In genomic region chr10:63210611-63211196, GRCh38 we compare ENCODE assay signal across 11 cellular contexts.
A peak's percentile ranks its signal among the peaks of the same experiment; 100 is the strongest.
DNase-seq lines count a peak whose midpoint lies in the region; ATAC-seq and TF ChIP-seq lines count a peak whose summit lies in the region.
"Had no signal": no experiment of that assay in that cellular context is flagged by ENCODE, and none has a peak within 500 bp of the region (broad histone marks: within the 10 kb centered on the region; RNA-seq: fewer than 3 reads in every experiment).

No MANE protein-coding gene starts in this region.

- in situ Hi-C loops in astrocyte of the spinal cord (cut with HindIII; ENCODE audit: low sequenced_read_pairs): no loop called here
- in situ Hi-C loops in transverse colon (cut with MboI; ENCODE audit: low pct_ligation_motif_present in 1 of 4, low pct_unique_long_range_greater_than_20kb in 1 of 4, low sequenced_read_pairs in 3 of 4): loop anchor here (10.0 to 25.0 kb wide), 6 partner anchors 252 to 502 kb away; partner anchors contain the start of gene JMJD1C (in 3 of the 4)

- H3K27ac ChIP-seq in transverse colon: no peak overlapping the region

- peaks cover 0 to 4% of the 10 kb centered on the region in 2 donors for H3K9me3 Mint-ChIP-seq in activated naive CD4-positive, alpha-beta T cell treated with anti-CD3 and anti-CD28 coated beads, Interleukin-2, amount 50 U/mL, for 72 hours
- no peaks in the 10 kb centered on the region for H3K9me3 Mint-ChIP-seq in activated naive CD4-positive, alpha-beta T cell treated with anti-CD3 and anti-CD28 coated beads for 36 hours
- no peaks in the 10 kb centered on the region for H3K9me3 Mint-ChIP-seq in osteocyte (ENCODE audit: unreplicated experiment)
- H3K9me3 Mint-ChIP-seq: dendritic cell treated with granulocyte-macrophage colony-stimulating factor and Interleukin-4, amounts not matched to agents 40 ng/mL and 50 ng/mL, for 4 days; neural crest cell had no signal

- H3K36me3 Mint-ChIP-seq in activated naive CD4-positive, alpha-beta T cell treated with anti-CD3 and anti-CD28 coated beads, Interleukin-2, amount 50 U/mL, for 72 hours: peaks cover 6 to 58% of the 10 kb centered on the region in 2 donors
- H3K36me3 Mint-ChIP-seq in activated naive CD4-positive, alpha-beta T cell treated with anti-CD3 and anti-CD28 coated beads for 36 hours (ENCODE audit: low read depth): peaks cover 47% of the 10 kb centered on the region
- peaks cover 55% of the 10 kb centered on the region for H3K36me3 Mint-ChIP-seq in osteocyte (ENCODE audit: unreplicated experiment)

- TF ChIP-seq CTCF in astrocyte of the spinal cord (IDR thresholded peaks at IDR 0.05; ENCODE audit: low read depth, low read length) (no peak), osteocyte (IDR thresholded peaks at IDR 0.05) (no peak), transverse colon (IDR thresholded peaks at IDR 0.05) (no peak)

- peaks cover 50% of the 10 kb centered on the region for H3K4me1 Mint-ChIP-seq in activated naive CD4-positive, alpha-beta T cell treated with anti-CD3 and anti-CD28 coated beads for 36 hours (ENCODE audit: low read depth)
- H3K4me1 Mint-ChIP-seq in osteocyte (ENCODE audit: unreplicated experiment): peaks cover 44% of the 10 kb centered on the region

- H3K27me3 Mint-ChIP-seq in activated naive CD4-positive, alpha-beta T cell treated with anti-CD3 and anti-CD28 coated beads for 36 hours (ENCODE audit: low read depth): no peaks in the 10 kb centered on the region
- H3K27me3 Mint-ChIP-seq in osteocyte (ENCODE audit: unreplicated experiment): no peaks in the 10 kb centered on the region
- H3K27me3 Mint-ChIP-seq: dendritic cell treated with granulocyte-macrophage colony-stimulating factor and Interleukin-4, amounts not matched to agents 40 ng/mL and 50 ng/mL, for 4 days had no signal

- peak; percentile 79 to 84 for ATAC-seq in activated naive CD4-positive, alpha-beta T cell treated with anti-CD3 and anti-CD28 coated beads, Interleukin-2, amount 50 U/mL, for 72 hours
- peak; percentile 41 for ATAC-seq in HG03432 (IDR thresholded peaks at IDR 0.05; ENCODE audit: unreplicated experiment)
- peak; percentile 81 for ATAC-seq in stimulated activated naive CD8-positive, alpha-beta T cell treated with anti-CD3 and anti-CD28 coated beads, Interleukin-15, Interleukin-2, amounts not matched to agents 100 U/mL and 50 U/mL, for 24 hours

- no peak for TF ChIP-seq POLR2A in transverse colon (IDR thresholded peaks at IDR 0.05)

- H3K27me3 ChIP-seq in transverse colon: no peaks in the 10 kb centered on the region
- H3K27me3 ChIP-seq: BE2C had no signal

- H3K27ac Mint-ChIP-seq in activated naive CD4-positive, alpha-beta T cell treated with anti-CD3 and anti-CD28 coated beads, Interleukin-2, amount 50 U/mL, for 72 hours: peak overlapping the region; percentile 73 to 83
- no peak overlapping the region for H3K27ac Mint-ChIP-seq in activated naive CD4-positive, alpha-beta T cell treated with anti-CD3 and anti-CD28 coated beads for 36 hours
- no peak overlapping the region for H3K27ac Mint-ChIP-seq in osteocyte (ENCODE audit: unreplicated experiment)
- H3K27ac Mint-ChIP-seq: dendritic cell treated with granulocyte-macrophage colony-stimulating factor and Interleukin-4, amounts not matched to agents 40 ng/mL and 50 ng/mL, for 4 days had no signal

- no peaks in the 10 kb centered on the region for H3K9me3 ChIP-seq in transverse colon
- H3K9me3 ChIP-seq: BE2C had no signal

- peak in 1 of 2 donors; percentile 59 for DNase-seq in activated naive CD4-positive, alpha-beta T cell treated with anti-CD3 and anti-CD28 coated beads, Interleukin-2, amount 50 U/mL, for 72 hours (ENCODE audit: low spot score in 2 of 2)
- DNase-seq in activated naive CD4-positive, alpha-beta T cell treated with anti-CD3 and anti-CD28 coated beads for 36 hours: no peak
- DNase-seq in astrocyte of the spinal cord (ENCODE audit: low read depth, low spot score): peak; percentile 5
- no peak for DNase-seq in stimulated activated naive CD8-positive, alpha-beta T cell treated with anti-CD3 and anti-CD28 coated beads, Interleukin-15, Interleukin-2, amounts not matched to agents 100 U/mL and 50 U/mL, for 24 hours
- no peak for DNase-seq in activated CD8-positive, alpha-beta memory T cell treated with anti-CD3 and anti-CD28 coated beads for 24 hours
- DNase-seq in osteocyte (ENCODE audit: extremely low spot score, unreplicated experiment): no peak
- no peak for DNase-seq in transverse colon
- DNase-seq: BE2C had no signal

- intact Hi-C loops in activated naive CD4-positive, alpha-beta T cell treated with anti-CD3 and anti-CD28 coated beads for 36 hours (cut with micrococcal nuclease): no loop called here
- intact Hi-C loops in transverse colon (cut with DNase I; ENCODE audit: low total_unique reads): no loop called here

- H3K4me1 ChIP-seq in transverse colon: peaks cover 5 to 40% (median 18%) of the 10 kb centered on the region in 4 donors

- 0 to 61% methylated on average over 1 to 3 of the region's 3 CpGs for WGBS in transverse colon (ENCODE audit: low coverage in 1 of 2), 2 donors

- H3K36me3 ChIP-seq in transverse colon: peaks cover 0 to 22% (median 0%) of the 10 kb centered on the region in 4 donors

- H3K4me3 Mint-ChIP-seq in activated naive CD4-positive, alpha-beta T cell treated with anti-CD3 and anti-CD28 coated beads for 36 hours: no peak overlapping the region
- H3K4me3 Mint-ChIP-seq in osteocyte (ENCODE audit: unreplicated experiment): no peak overlapping the region
- H3K4me3 Mint-ChIP-seq: dendritic cell treated with granulocyte-macrophage colony-stimulating factor and Interleukin-4, amounts not matched to agents 40 ng/mL and 50 ng/mL, for 4 days; neural crest cell had no signal

- CTCF ChIA-PET in activated naive CD4-positive, alpha-beta T cell treated with anti-CD3 and anti-CD28 coated beads for 36 hours (lab: Charles Lee): interaction anchor here (0.6 kb wide), 1 partner anchor 430 kb away, joined by 6 read pairs; no protein-coding TSS in a partner anchor

- no peak overlapping the region for H3K4me3 ChIP-seq in astrocyte of the spinal cord (ENCODE audit: low read depth, low read length)
- H3K4me3 ChIP-seq in transverse colon: no peak overlapping the region

- no peak for TF ChIP-seq EP300 in transverse colon (IDR thresholded peaks at IDR 0.05; ENCODE audit: low read depth)

Comparison
In these comparisons a context has a peak if more than half of its experiments do, and no peak if none do; other contexts are left out.
1. H3K27ac Mint-ChIP-seq: peak in activated naive CD4-positive, alpha-beta T cell treated with anti-CD3 and anti-CD28 coated beads, Interleukin-2, amount 50 U/mL, for 72 hours (2 of 2); none in activated naive CD4-positive, alpha-beta T cell treated with anti-CD3 and anti-CD28 coated beads for 36 hours (single experiment) and osteocyte (single experiment).
2. Peak in every context shown above with its lines, with median percentiles within 50 percentile points of each other: ATAC-seq.